In the genomic region with DNA sequence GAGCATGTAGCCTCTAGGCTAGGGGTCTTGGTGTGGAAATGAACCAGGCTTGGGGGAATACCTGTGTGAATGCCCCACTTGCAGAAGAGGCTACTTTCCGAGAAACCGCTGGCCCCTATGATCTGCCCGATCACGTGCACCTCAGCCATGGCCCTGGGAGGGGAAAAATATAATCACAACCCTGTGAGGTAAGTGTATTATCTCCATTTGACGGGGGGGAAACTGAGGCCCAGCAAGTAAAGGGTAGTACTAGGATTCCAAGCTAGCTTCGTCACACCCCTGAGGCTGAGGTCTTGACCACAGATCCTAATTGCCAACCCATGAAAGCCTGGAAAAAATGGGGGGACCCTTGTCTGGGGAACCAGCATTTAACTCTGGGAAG, we compare ENCODE assay signal across 8 cellular contexts. TPM values are rescaled to one million over a fixed set of nuclear protein-coding genes. Genes with fewer than 3 reads are reported as not detected.
DNase-seq lines count a peak whose midpoint lies in the region; ATAC-seq and TF ChIP-seq lines count a peak whose summit lies in the region.

No MANE protein-coding gene starts in this region.

- H3K27me3 ChIP-seq in HUES64 (ENCODE audit: insufficient read depth, low read length) (no peaks in the 10 kb centered on the region), muscle layer of duodenum (ENCODE audit: low read depth, low read length) (no peaks in the 10 kb centered on the region)

- peaks cover 4% of the 10 kb centered on the region; the same call in 1 of the 2 replicates for H3K4me1 ChIP-seq in HUES64 (ENCODE audit: insufficient read depth, low read length)
- peaks cover 0 to 18% of the 10 kb centered on the region in 2 donors for H3K4me1 ChIP-seq in muscle layer of duodenum (ENCODE audit: control insufficient read depth in 1 of 2, insufficient read depth in 2 of 2, low read length in 2 of 2)

- H3K27ac ChIP-seq in HUES64 (ENCODE audit: low read depth, low read length), result no peak overlapping the region
- H3K27ac ChIP-seq in caudate nucleus (ENCODE audit: low read depth, low read length), result peak overlapping the region; percentile 89
- peak overlapping the region; percentile 97 for H3K27ac ChIP-seq in muscle layer of duodenum (ENCODE audit: low read length)

- no peaks in the 10 kb centered on the region for H3K9me3 ChIP-seq in HUES64 (ENCODE audit: insufficient read depth, low read depth, low read length)
- no peaks in the 10 kb centered on the region for H3K9me3 ChIP-seq in muscle layer of duodenum (ENCODE audit: control insufficient read depth in 1 of 2, low read length in 2 of 2)

- ATAC-seq in GM18858 (IDR thresholded peaks at IDR 0.05; ENCODE audit: unreplicated experiment), result no peak

- CTCF ChIA-PET in AG04449 (lab: Yijun Ruan, JAX), result interaction anchor here (2.7 to 9.7 kb wide), 2 partner anchors 9 to 42 kb away, joined by 13 to 103 read pairs; partner anchors contain the start of gene TGFB1

- no peaks in the 10 kb centered on the region for H3K36me3 ChIP-seq in HUES64 (ENCODE audit: insufficient read depth, low read length)
- peaks cover 0 to 4% of the 10 kb centered on the region in 2 donors for H3K36me3 ChIP-seq in muscle layer of duodenum (ENCODE audit: control insufficient read depth in 1 of 2, insufficient read depth in 2 of 2, low read length in 2 of 2)

- H3K4me3 ChIP-seq in AG04449 (ENCODE audit: low read depth, low read length) (peak overlapping the region; percentile 98), HUES64 (ENCODE audit: low read length) (peak overlapping the region; percentile 85), muscle layer of duodenum (ENCODE audit: low read depth in 1 of 2, low read length in 2 of 2) (peak overlapping the region; percentile 80 to 87)

- 57% methylated on average over 6 of the region's 6 CpGs for WGBS in HUES64

- POLR2A ChIA-PET in AG04449 (lab: Yijun Ruan, JAX), result interaction anchor here (2.8 kb wide), 1 partner anchor 11 kb away, joined by 29 read pairs; the partner anchor contains the start of gene TGFB1

- H3K9ac ChIP-seq in HUES64 (ENCODE audit: low read depth, low read length), result peak overlapping the region; percentile 95

- TF ChIP-seq CTCF in AG04449 (IDR thresholded peaks at IDR 0.05; ENCODE audit: insufficient read depth, low read length, missing control alignments), result no peak

- DNase-seq in AG04449 (ENCODE audit: low read depth, low spot score), result no peak
- DNase-seq in caudate nucleus (lab: John Stamatoyannopoulos, UW), result no peak
- DNase-seq in NCI-H446 (lab: John Stamatoyannopoulos, UW), result no peak
- no peak for DNase-seq in retina
- DNase-seq in activated CD4-positive, alpha-beta T cell treated with anti-CD3 and anti-CD28 coated beads for 4 hours, result no peak

RNA-seq across cellular contexts. Expression of gene B9D2, which starts 0.6 kb away (rescaled TPM):
- polyA plus RNA-seq in HUES64 (2013, experiment 1 of 2), result 5.2 TPM
- 5.6 TPM for polyA plus RNA-seq in HUES64 (2013, experiment 2 of 2)

RNA-seq across cellular contexts. Expression of gene TGFB1, which starts 9.6 kb away (rescaled TPM):
- polyA plus RNA-seq in HUES64 (2013, experiment 1 of 2), result 14.7 TPM
- 15.6 TPM for polyA plus RNA-seq in HUES64 (2013, experiment 2 of 2)

RNA-seq across cellular contexts. Expression of gene TMEM91, which starts 13.0 kb away (rescaled TPM):
- 2.2 TPM for polyA plus RNA-seq in HUES64 (2013, experiment 1 of 2)
- 3.9 TPM for polyA plus RNA-seq in HUES64 (2013, experiment 2 of 2)

RNA-seq across cellular contexts. Expression of gene EXOSC5, which starts 33.8 kb away (rescaled TPM):
- polyA plus RNA-seq in HUES64 (2013, experiment 1 of 2), result 40.3 TPM
- 33.1 TPM for polyA plus RNA-seq in HUES64 (2013, experiment 2 of 2)

RNA-seq across cellular contexts. Expression of gene BCKDHA, which starts 34.3 kb away (rescaled TPM):
- polyA plus RNA-seq in HUES64 (2013, experiment 1 of 2), result 21.0 TPM
- polyA plus RNA-seq in HUES64 (2013, experiment 2 of 2), result 30.7 TPM
